27 cellular contexts compared by ENCODE assay signal in genomic region chr5:2685651-2686050, GRCh38.
DNase-seq lines count a peak whose midpoint lies in the region; ATAC-seq, FAIRE-seq and TF ChIP-seq lines count a peak whose summit lies in the region.
"Had no signal": no experiment of that assay in that cellular context is flagged by ENCODE, and none has a peak within 500 bp of the region (broad histone marks: within the 10 kb centered on the region; RNA-seq: fewer than 3 reads in every experiment).

No MANE protein-coding gene starts in this region.

- H3K27me3 Mint-ChIP-seq in MCF 10A (ENCODE audit: insufficient read depth, unreplicated experiment) = no peaks in the 10 kb centered on the region
- H3K27me3 Mint-ChIP-seq in astrocyte (ENCODE audit: low read depth, unreplicated experiment) = peaks cover 27% of the 10 kb centered on the region
- H3K27me3 Mint-ChIP-seq: B cell, memory B cell had no signal

- intact Hi-C loops in MCF 10A (cut with micrococcal nuclease) = loop anchor here (5.0 kb wide), 1 partner anchor 62 kb away; no protein-coding TSS in a partner anchor
- intact Hi-C loops in breast epithelium (cut with DNase I; ENCODE audit: low total_unique reads) = no loop called here

- H3K4me2 ChIP-seq in astrocyte (ENCODE audit: low read length) (peak overlapping the region; percentile 75), keratinocyte (ENCODE audit: control insufficient read depth, extremely low read depth, insufficient read depth, low read depth, low read length) (peak overlapping the region; percentile 54)
- H3K4me2 ChIP-seq: hepatocyte had no signal

- CTCF ChIA-PET in MCF 10A (lab: Yijun Ruan, JAX) = interaction anchor here (0.7 to 1.2 kb wide), 5 partner anchors 10 to 106 kb away, joined by 3 to 4 read pairs (median 3); no protein-coding TSS in a partner anchor
- CTCF ChIA-PET in HEK293T (lab: Yijun Ruan, JAX) = no interaction called here

- H3K36me3 ChIP-seq in breast epithelium (no peaks in the 10 kb centered on the region), astrocyte (ENCODE audit: insufficient read depth, low read length) (no peaks in the 10 kb centered on the region), keratinocyte (ENCODE audit: control insufficient read depth in 2 of 2, extremely low read depth in 1 of 2, insufficient read depth in 2 of 2, low read length in 2 of 2) (no peaks in the 10 kb centered on the region)
- H3K36me3 ChIP-seq: SJSA1, WERI-Rb-1 had no signal

- H2AFZ ChIP-seq in astrocyte (ENCODE audit: low read depth, low read length) = peak overlapping the region; percentile 45
- H2AFZ ChIP-seq in keratinocyte (ENCODE audit: control insufficient read depth, low read length) = no peak overlapping the region
- H2AFZ ChIP-seq: hepatocyte had no signal

- H3K4me3 Mint-ChIP-seq in MCF 10A (ENCODE audit: unreplicated experiment) (peak overlapping the region; percentile 57), astrocyte (ENCODE audit: unreplicated experiment) (no peak overlapping the region)
- H3K4me3 Mint-ChIP-seq: B cell, memory B cell had no signal

- H4K20me1 ChIP-seq in astrocyte (ENCODE audit: insufficient read depth, low read length) = no peaks in the 10 kb centered on the region
- no peaks in the 10 kb centered on the region for H4K20me1 ChIP-seq in keratinocyte (ENCODE audit: control insufficient read depth, extremely low read depth, insufficient read depth, low read length)

- H3K27me3 ChIP-seq in breast epithelium = no peaks in the 10 kb centered on the region
- H3K27me3 ChIP-seq in astrocyte (ENCODE audit: insufficient read depth, low read length) = no peaks in the 10 kb centered on the region
- H3K27me3 ChIP-seq in keratinocyte (ENCODE audit: control insufficient read depth, extremely low read depth, insufficient read depth, low read length) = peaks cover 5% of the 10 kb centered on the region
- H3K27me3 ChIP-seq: hepatocyte, SJSA1 had no signal

- no peak for TF ChIP-seq POLR2A in breast epithelium (IDR thresholded peaks at IDR 0.05)

- TF ChIP-seq CTCF in MCF 10A (IDR thresholded peaks at IDR 0.05; ENCODE audit: unreplicated experiment) (no peak), breast epithelium (IDR thresholded peaks at IDR 0.05) (no peak), astrocyte (IDR thresholded peaks at IDR 0.05; ENCODE audit: insufficient read depth, low read depth, low read length) (no peak), keratinocyte (optimal IDR thresholded peaks at IDR 0.05 in 1 of 3, IDR thresholded peaks at IDR 0.05 in 1 of 3, conservative IDR thresholded peaks at IDR 0.05 in 1 of 3; ENCODE audit: extremely low read depth in 1 of 3, insufficient read depth in 2 of 3, low read length in 3 of 3) (no peak)

- FAIRE-seq in astrocyte (lab: Jason Lieb, UNC) = no peak
- peak; percentile 96 for FAIRE-seq in keratinocyte (lab: Jason Lieb, UNC)
- FAIRE-seq: islet of Langerhans had no signal

- no peak for ATAC-seq in GM21786 (IDR thresholded peaks at IDR 0.05; ENCODE audit: unreplicated experiment)
- ATAC-seq in GM19035 (IDR thresholded peaks at IDR 0.05; ENCODE audit: unreplicated experiment) = no peak
- ATAC-seq: naive thymus-derived CD4-positive, alpha-beta T cell had no signal

- H3K9me3 ChIP-seq in breast epithelium (no peaks in the 10 kb centered on the region), astrocyte (ENCODE audit: insufficient read depth, low read depth, low read length) (no peaks in the 10 kb centered on the region), keratinocyte (ENCODE audit: control insufficient read depth, low read depth, low read length) (no peaks in the 10 kb centered on the region)

- H3K9me1 ChIP-seq in keratinocyte (ENCODE audit: control insufficient read depth, extremely low read depth, insufficient read depth, low read length) = peaks cover 2% of the 10 kb centered on the region

- H3K9me3 Mint-ChIP-seq in MCF 10A (ENCODE audit: unreplicated experiment) = no peaks in the 10 kb centered on the region
- H3K9me3 Mint-ChIP-seq in astrocyte (ENCODE audit: unreplicated experiment) = peaks cover 3% of the 10 kb centered on the region
- H3K9me3 Mint-ChIP-seq: memory B cell had no signal

- DNase-seq in MCF 10A (ENCODE audit: unreplicated experiment) (peak; percentile 96), breast epithelium (ENCODE audit: low spot score in 2 of 2) (no peak), astrocyte (ENCODE audit: low read depth) (peak; percentile 97), keratinocyte (ENCODE audit: low read depth, low spot score) (peak; percentile 90), HEK293T (ENCODE audit: extremely low spot score) (no peak)
- no peak for DNase-seq in stimulated activated CD4-positive, alpha-beta T cell treated with anti-CD3 and anti-CD28 coated beads, Interleukin-12 subunit alpha, Interleukin-12 subunit beta, amount 100 ng/mL, for 4 hours
- DNase-seq: activated CD4-positive, alpha-beta T cell treated with anti-CD3 and anti-CD28 coated beads, Interleukin-2, amount 50 U/mL, for 48 hours; activated gamma-delta T cell treated with Interleukin-2 at 50 U/mL for 16 hours; activated T-cell treated with anti-CD3 and anti-CD28 coated beads for 4 hours; amniotic stem cell; effector memory CD4-positive, alpha-beta T cell; KBM-7; naive thymus-derived CD4-positive, alpha-beta T cell; NCI-H1048; NCI-H82; OCI-M1; stimulated activated CD4-positive, alpha-beta T cell treated with anti-CD3 and anti-CD28 coated beads, Interleukin-4, amount 100 ng/mL, for 24 hours; T-helper 2 cell; WERI-Rb-1 had no signal

- H3K27ac Mint-ChIP-seq in MCF 10A (ENCODE audit: low read depth, unreplicated experiment) = peak overlapping the region; percentile 92
- no peak overlapping the region for H3K27ac Mint-ChIP-seq in astrocyte (ENCODE audit: unreplicated experiment)
- H3K27ac Mint-ChIP-seq: B cell; memory B cell; naive thymus-derived CD4-positive, alpha-beta T cell had no signal

- H3K4me3 ChIP-seq in breast epithelium = no peak overlapping the region
- no peak overlapping the region for H3K4me3 ChIP-seq in astrocyte (ENCODE audit: insufficient read depth, low read depth, low read length)
- peak overlapping the region in 1 of 3 experiments; percentile 2 for H3K4me3 ChIP-seq in keratinocyte (ENCODE audit: control insufficient read depth in 2 of 3, extremely low read depth in 1 of 3, insufficient read depth in 2 of 3, low read depth in 1 of 3, low read length in 3 of 3)
- H3K4me3 ChIP-seq: hepatocyte, SJSA1 had no signal

- no TSS peak for BruUV-seq in MCF 10A (replicated peaks; lab: Mats Ljungman, UMichigan)

- H3K4me1 ChIP-seq in breast epithelium (no peaks in the 10 kb centered on the region), astrocyte (ENCODE audit: insufficient read depth, low read length) (peaks cover 14% of the 10 kb centered on the region), keratinocyte (ENCODE audit: control insufficient read depth, extremely low read depth, insufficient read depth, low read length) (peaks cover 31% of the 10 kb centered on the region)
- H3K4me1 ChIP-seq: SJSA1 had no signal

- H3K36me3 Mint-ChIP-seq in MCF 10A (ENCODE audit: insufficient read depth, unreplicated experiment) (peaks cover 8% of the 10 kb centered on the region), astrocyte (ENCODE audit: low read depth, unreplicated experiment) (no peaks in the 10 kb centered on the region)
- H3K36me3 Mint-ChIP-seq: memory B cell had no signal

- dilution Hi-C loops in keratinocyte (cut with MboI; ENCODE audit: extremely low pct_ligation_motif_present, low sequenced_read_pairs) = no loop called here

- POLR2A ChIA-PET in MCF 10A (lab: Yijun Ruan, JAX) (interaction anchor here (0.6 to 3.4 kb wide), 23 partner anchors 10 to 912 kb away, joined by 3 to 27 read pairs (median 5); partner anchors contain the start of genes IRX2 and NDUFS6), HEK293T (lab: Yijun Ruan, JAX) (no interaction called here)

- H3K27ac ChIP-seq in breast epithelium (no peak overlapping the region), astrocyte (ENCODE audit: low read depth, low read length) (peak overlapping the region; percentile 55), keratinocyte (ENCODE audit: control insufficient read depth, insufficient read depth, low read length) (peak overlapping the region; percentile 68)
- H3K27ac ChIP-seq: hepatocyte, HL-60, SJSA1, WERI-Rb-1 had no signal

- H3K79me2 ChIP-seq in astrocyte (ENCODE audit: insufficient read depth, low read length) (no peaks in the 10 kb centered on the region), keratinocyte (ENCODE audit: control insufficient read depth, insufficient read depth, low read length) (no peaks in the 10 kb centered on the region)
- H3K79me2 ChIP-seq: hepatocyte had no signal

- H3K9ac ChIP-seq in astrocyte (ENCODE audit: low read length) (peak overlapping the region; percentile 35), keratinocyte (ENCODE audit: control insufficient read depth, extremely low read depth, insufficient read depth, low read length) (peak overlapping the region; percentile 33)

- peaks cover 50% of the 10 kb centered on the region for H3K4me1 Mint-ChIP-seq in MCF 10A (ENCODE audit: insufficient read depth, unreplicated experiment)
- H3K4me1 Mint-ChIP-seq in astrocyte (ENCODE audit: low read depth, unreplicated experiment) = peaks cover 4% of the 10 kb centered on the region
- H3K4me1 Mint-ChIP-seq: B cell, memory B cell had no signal

TF ChIP-seq in HEK293T, 16 proteins besides CTCF, POLR2A, EP300 and RAD21:
- TF ChIP-seq SUZ12 (IDR thresholded peaks at IDR 0.05) (no peak), FOXK2 (IDR thresholded peaks at IDR 0.05) (no peak), FOXA1 (IDR thresholded peaks at IDR 0.05) (no peak), PKNOX1 (IDR thresholded peaks at IDR 0.05) (no peak), TARDBP (IDR thresholded peaks at IDR 0.05) (no peak), LEF1 (IDR thresholded peaks at IDR 0.05; ENCODE audit: borderline replicate concordance) (no peak), SP1 (IDR thresholded peaks at IDR 0.05) (no peak), NFRKB (IDR thresholded peaks at IDR 0.05) (no peak), ARNT (IDR thresholded peaks at IDR 0.05) (no peak), FOXM1 (IDR thresholded peaks at IDR 0.05; ENCODE audit: borderline replicate concordance) (no peak), ELF4 (IDR thresholded peaks at IDR 0.05) (no peak), BHLHE40 (IDR thresholded peaks at IDR 0.05; ENCODE audit: borderline replicate concordance) (no peak)

Comparison
In these comparisons a context has a peak if more than half of its experiments do, and no peak if none do; other contexts are left out.
1. DNase-seq: peak in MCF 10A (single experiment), astrocyte (single experiment) and keratinocyte (single experiment); none in breast epithelium (0 of 2), HEK293T (single experiment) and stimulated activated CD4-positive, alpha-beta T cell treated with anti-CD3 and anti-CD28 coated beads, Interleukin-12 subunit alpha, Interleukin-12 subunit beta, amount 100 ng/mL, for 4 hours (single experiment).
2. H3K27ac ChIP-seq: peak in astrocyte (single experiment) and keratinocyte (single experiment); none in breast epithelium (0 of 2).